Comparison of ENCODE assay signal across 1 cellular context in the genomic region with DNA sequence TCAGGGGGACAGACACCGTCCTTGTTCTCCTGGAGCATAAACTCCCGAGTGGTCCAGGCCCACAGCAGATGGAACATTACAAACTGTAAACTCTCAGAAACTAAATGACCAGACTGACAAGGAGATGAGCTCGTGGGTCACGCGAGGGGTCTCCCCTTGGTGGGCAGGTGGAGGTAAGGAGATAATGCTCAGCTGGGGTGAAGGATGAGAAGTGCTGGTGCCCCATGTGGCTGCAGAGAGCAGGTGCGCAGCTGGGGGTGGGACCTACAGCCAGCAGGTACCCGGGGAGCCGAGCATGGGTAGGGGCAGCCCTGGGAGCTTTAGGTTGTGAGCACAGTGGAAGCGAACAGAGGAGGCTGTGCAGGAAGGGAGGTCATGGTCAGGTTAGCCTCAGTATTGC.
TF ChIP-seq lines count a peak whose summit lies in the region.

No MANE protein-coding gene starts in this region.

TF ChIP-seq in H1, 55 proteins besides CTCF, POLR2A, EP300 and RAD21:
- TF ChIP-seq EGR1 (IDR thresholded peaks at IDR 0.05; ENCODE audit: borderline replicate concordance, low read depth, low read length): no peak
- TF ChIP-seq CEBPB (IDR thresholded peaks at IDR 0.05; ENCODE audit: low read depth, low read length): no peak
- no peak for TF ChIP-seq GABPA (IDR thresholded peaks at IDR 0.05; ENCODE audit: borderline replicate concordance, insufficient read depth, low read length)
- TF ChIP-seq CHD2 (IDR thresholded peaks at IDR 0.05; ENCODE audit: low read length): no peak
- TF ChIP-seq, protein P1, sequence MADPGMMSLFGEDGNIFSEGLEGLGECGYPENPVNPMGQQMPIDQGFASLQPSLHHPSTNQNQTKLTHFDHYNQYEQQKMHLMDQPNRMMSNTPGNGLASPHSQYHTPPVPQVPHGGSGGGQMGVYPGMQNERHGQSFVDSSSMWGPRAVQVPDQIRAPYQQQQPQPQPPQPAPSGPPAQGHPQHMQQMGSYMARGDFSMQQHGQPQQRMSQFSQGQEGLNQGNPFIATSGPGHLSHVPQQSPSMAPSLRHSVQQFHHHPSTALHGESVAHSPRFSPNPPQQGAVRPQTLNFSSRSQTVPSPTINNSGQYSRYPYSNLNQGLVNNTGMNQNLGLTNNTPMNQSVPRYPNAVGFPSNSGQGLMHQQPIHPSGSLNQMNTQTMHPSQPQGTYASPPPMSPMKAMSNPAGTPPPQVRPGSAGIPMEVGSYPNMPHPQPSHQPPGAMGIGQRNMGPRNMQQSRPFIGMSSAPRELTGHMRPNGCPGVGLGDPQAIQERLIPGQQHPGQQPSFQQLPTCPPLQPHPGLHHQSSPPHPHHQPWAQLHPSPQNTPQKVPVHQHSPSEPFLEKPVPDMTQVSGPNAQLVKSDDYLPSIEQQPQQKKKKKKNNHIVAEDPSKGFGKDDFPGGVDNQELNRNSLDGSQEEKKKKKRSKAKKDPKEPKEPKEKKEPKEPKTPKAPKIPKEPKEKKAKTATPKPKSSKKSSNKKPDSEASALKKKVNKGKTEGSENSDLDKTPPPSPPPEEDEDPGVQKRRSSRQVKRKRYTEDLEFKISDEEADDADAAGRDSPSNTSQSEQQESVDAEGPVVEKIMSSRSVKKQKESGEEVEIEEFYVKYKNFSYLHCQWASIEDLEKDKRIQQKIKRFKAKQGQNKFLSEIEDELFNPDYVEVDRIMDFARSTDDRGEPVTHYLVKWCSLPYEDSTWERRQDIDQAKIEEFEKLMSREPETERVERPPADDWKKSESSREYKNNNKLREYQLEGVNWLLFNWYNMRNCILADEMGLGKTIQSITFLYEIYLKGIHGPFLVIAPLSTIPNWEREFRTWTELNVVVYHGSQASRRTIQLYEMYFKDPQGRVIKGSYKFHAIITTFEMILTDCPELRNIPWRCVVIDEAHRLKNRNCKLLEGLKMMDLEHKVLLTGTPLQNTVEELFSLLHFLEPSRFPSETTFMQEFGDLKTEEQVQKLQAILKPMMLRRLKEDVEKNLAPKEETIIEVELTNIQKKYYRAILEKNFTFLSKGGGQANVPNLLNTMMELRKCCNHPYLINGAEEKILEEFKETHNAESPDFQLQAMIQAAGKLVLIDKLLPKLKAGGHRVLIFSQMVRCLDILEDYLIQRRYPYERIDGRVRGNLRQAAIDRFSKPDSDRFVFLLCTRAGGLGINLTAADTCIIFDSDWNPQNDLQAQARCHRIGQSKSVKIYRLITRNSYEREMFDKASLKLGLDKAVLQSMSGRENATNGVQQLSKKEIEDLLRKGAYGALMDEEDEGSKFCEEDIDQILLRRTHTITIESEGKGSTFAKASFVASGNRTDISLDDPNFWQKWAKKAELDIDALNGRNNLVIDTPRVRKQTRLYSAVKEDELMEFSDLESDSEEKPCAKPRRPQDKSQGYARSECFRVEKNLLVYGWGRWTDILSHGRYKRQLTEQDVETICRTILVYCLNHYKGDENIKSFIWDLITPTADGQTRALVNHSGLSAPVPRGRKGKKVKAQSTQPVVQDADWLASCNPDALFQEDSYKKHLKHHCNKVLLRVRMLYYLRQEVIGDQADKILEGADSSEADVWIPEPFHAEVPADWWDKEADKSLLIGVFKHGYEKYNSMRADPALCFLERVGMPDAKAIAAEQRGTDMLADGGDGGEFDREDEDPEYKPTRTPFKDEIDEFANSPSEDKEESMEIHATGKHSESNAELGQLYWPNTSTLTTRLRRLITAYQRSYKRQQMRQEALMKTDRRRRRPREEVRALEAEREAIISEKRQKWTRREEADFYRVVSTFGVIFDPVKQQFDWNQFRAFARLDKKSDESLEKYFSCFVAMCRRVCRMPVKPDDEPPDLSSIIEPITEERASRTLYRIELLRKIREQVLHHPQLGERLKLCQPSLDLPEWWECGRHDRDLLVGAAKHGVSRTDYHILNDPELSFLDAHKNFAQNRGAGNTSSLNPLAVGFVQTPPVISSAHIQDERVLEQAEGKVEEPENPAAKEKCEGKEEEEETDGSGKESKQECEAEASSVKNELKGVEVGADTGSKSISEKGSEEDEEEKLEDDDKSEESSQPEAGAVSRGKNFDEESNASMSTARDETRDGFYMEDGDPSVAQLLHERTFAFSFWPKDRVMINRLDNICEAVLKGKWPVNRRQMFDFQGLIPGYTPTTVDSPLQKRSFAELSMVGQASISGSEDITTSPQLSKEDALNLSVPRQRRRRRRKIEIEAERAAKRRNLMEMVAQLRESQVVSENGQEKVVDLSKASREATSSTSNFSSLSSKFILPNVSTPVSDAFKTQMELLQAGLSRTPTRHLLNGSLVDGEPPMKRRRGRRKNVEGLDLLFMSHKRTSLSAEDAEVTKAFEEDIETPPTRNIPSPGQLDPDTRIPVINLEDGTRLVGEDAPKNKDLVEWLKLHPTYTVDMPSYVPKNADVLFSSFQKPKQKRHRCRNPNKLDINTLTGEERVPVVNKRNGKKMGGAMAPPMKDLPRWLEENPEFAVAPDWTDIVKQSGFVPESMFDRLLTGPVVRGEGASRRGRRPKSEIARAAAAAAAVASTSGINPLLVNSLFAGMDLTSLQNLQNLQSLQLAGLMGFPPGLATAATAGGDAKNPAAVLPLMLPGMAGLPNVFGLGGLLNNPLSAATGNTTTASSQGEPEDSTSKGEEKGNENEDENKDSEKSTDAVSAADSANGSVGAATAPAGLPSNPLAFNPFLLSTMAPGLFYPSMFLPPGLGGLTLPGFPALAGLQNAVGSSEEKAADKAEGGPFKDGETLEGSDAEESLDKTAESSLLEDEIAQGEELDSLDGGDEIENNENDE (IDR thresholded peaks at IDR 0.05; ENCODE audit: insufficient replicate concordance, low read length): no peak
- no peak for TF ChIP-seq TBP (IDR thresholded peaks at IDR 0.05; ENCODE audit: low read depth, low read length)
- TF ChIP-seq RXRA (IDR thresholded peaks at IDR 0.05; ENCODE audit: insufficient read depth, low read depth, low read length): no peak
- no peak for TF ChIP-seq JUND (IDR thresholded peaks at IDR 0.05; ENCODE audit: low read length)
- no peak for TF ChIP-seq ZNF274 (IDR thresholded peaks at IDR 0.05; ENCODE audit: borderline replicate concordance, extremely low read depth, low read length)
- TF ChIP-seq SUZ12 (IDR thresholded peaks at IDR 0.05; ENCODE audit: low read length): no peak
- no peak for TF ChIP-seq SIRT6 (IDR thresholded peaks at IDR 0.05; ENCODE audit: low read length)
- no peak for TF ChIP-seq RBBP5 (IDR thresholded peaks at IDR 0.05; ENCODE audit: borderline replicate concordance, low read depth, low read length)
- TF ChIP-seq CBX5 (IDR thresholded peaks at IDR 0.05; ENCODE audit: low read depth, low read length): no peak
- no peak for TF ChIP-seq POU5F1 (IDR thresholded peaks at IDR 0.05; ENCODE audit: low read depth, low read length)
- no peak for TF ChIP-seq HDAC2 (IDR thresholded peaks at IDR 0.05; ENCODE audit: borderline replicate concordance in 1 of 2, low read depth in 2 of 2, low read length in 2 of 2)
- TF ChIP-seq ATF3 (IDR thresholded peaks at IDR 0.05; ENCODE audit: insufficient read depth, low read depth, low read length): no peak
- no peak for TF ChIP-seq CBX8 (IDR thresholded peaks at IDR 0.05; ENCODE audit: borderline replicate concordance, low read depth, low read length)
- TF ChIP-seq POLR2AphosphoS5 (IDR thresholded peaks at IDR 0.05; ENCODE audit: low read depth, low read length): no peak
- TF ChIP-seq SP2 (IDR thresholded peaks at IDR 0.05; ENCODE audit: low read length): no peak
TF ChIP-seq in H1: peak in this region for 0.
